In the genomic region with DNA sequence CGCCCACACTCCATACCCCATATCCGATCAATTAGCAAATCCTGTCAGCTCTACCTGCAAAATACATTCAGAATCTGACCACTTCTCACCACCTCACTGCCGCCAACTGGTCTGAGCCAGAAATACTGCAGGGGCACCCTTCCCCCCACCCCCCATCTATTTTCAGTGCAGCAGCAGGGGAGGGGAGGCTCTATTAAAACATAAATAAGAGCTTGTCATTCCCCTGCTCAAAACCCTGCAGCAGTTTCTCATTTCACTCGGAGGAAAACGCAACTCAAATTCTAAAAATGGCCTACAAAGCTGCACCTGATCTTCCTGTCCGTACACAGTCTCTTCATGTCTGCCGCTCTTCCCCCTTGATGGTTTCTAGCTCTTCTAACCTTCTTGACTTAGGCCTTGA, we compare ENCODE assay signal across 26 cellular contexts. TPM values are rescaled to one million over a fixed set of nuclear protein-coding genes. Genes with fewer than 3 reads are reported as not detected.
"Had no signal": no experiment of that assay in that cellular context is flagged by ENCODE, and none has a peak within 500 bp of the region (broad histone marks: within the 10 kb centered on the region; RNA-seq: fewer than 3 reads in every experiment).

No MANE protein-coding gene starts in this region.

- H3K4me3 ChIP-seq: esophagus squamous epithelium, left ventricle myocardium inferior, lung, ovary, right lobe of liver, tibial nerve had no signal

- H3K9me3 ChIP-seq: esophagus squamous epithelium, left ventricle myocardium inferior, ovary, right lobe of liver, tibial nerve had no signal

- DNase-seq: activated CD4-positive, alpha-beta memory T cell treated with anti-CD3 and anti-CD28 coated beads, Interleukin-2, amount 10 ng/mL, durations not matched to agents 7 days and 5 days; activated CD4-positive, alpha-beta T cell treated with anti-CD3 and anti-CD28 coated beads for 1 hour; activated CD4-positive, alpha-beta T cell treated with anti-CD3 and anti-CD28 coated beads, Interleukin-2, amount 10 ng/mL, durations not matched to agents 7 days and 5 days; activated naive CD8-positive, alpha-beta T cell treated with anti-CD3 and anti-CD28 coated beads, Interleukin-2, amount 50 U/mL, for 24 hours; activated T-cell treated with anti-CD3 and anti-CD28 coated beads, Interleukin-2, amount 50 U/mL, for 4 hours; dermis blood vessel endothelial cell; effector CD8-positive, alpha-beta T cell; esophagus squamous epithelium; left ventricle myocardium inferior; naive B cell; nephron progenitor cell; ovary; right lobe of liver; stimulated activated CD4-positive, alpha-beta T cell treated with anti-CD3 and anti-CD28 coated beads, Interleukin-2, amount 100 ng/mL, for 48 hours; stimulated activated naive CD4-positive, alpha-beta T cell treated with Interleukin-2 at 50 U/mL for 16 hours; T1000 had no signal

- H3K9me3 Mint-ChIP-seq: activated CD4-positive, alpha-beta memory T cell treated with anti-CD3 and anti-CD28 coated beads, Interleukin-2, amount 10 ng/mL, durations not matched to agents 7 days and 5 days; activated CD4-positive, alpha-beta T cell treated with anti-CD3 and anti-CD28 coated beads, Interleukin-2, amount 10 ng/mL, durations not matched to agents 7 days and 5 days; activated naive CD4-positive, alpha-beta T cell treated with anti-CD3 and anti-CD28 coated beads, Interleukin-2, amount 50 U/mL, for 24 hours; activated naive CD8-positive, alpha-beta T cell treated with anti-CD3 and anti-CD28 coated beads, Interleukin-2, amount 50 U/mL, for 24 hours; activated T-cell treated with anti-CD3 and anti-CD28 coated beads, Interleukin-2, amount 50 U/mL, for 4 hours; activated T-helper 17 cell treated with anti-CD3 and anti-CD28 coated beads, Interleukin-2, amount 50 U/mL, for 72 hours had no signal

- H3K27ac Mint-ChIP-seq: activated CD4-positive, alpha-beta memory T cell treated with anti-CD3 and anti-CD28 coated beads, Interleukin-2, amount 10 ng/mL, durations not matched to agents 7 days and 5 days; activated CD4-positive, alpha-beta T cell treated with anti-CD3 and anti-CD28 coated beads, Interleukin-2, amount 10 ng/mL, durations not matched to agents 7 days and 5 days; activated naive CD8-positive, alpha-beta T cell treated with anti-CD3 and anti-CD28 coated beads, Interleukin-2, amount 50 U/mL, for 24 hours; activated T-helper 17 cell treated with anti-CD3 and anti-CD28 coated beads, Interleukin-2, amount 50 U/mL, for 72 hours; nephron progenitor cell; progenitor cell of endocrine pancreas had no signal

- H3K36me3 Mint-ChIP-seq: activated naive CD4-positive, alpha-beta T cell treated with anti-CD3 and anti-CD28 coated beads, Interleukin-2, amount 50 U/mL, for 24 hours; naive B cell had no signal

- H3K4me1 Mint-ChIP-seq: activated naive CD8-positive, alpha-beta T cell treated with anti-CD3 and anti-CD28 coated beads, Interleukin-2, amount 50 U/mL, for 24 hours; activated T-helper 17 cell treated with anti-CD3 and anti-CD28 coated beads, Interleukin-2, amount 50 U/mL, for 72 hours had no signal

- ATAC-seq: activated naive CD8-positive, alpha-beta T cell treated with anti-CD3 and anti-CD28 coated beads, Interleukin-2, amount 50 U/mL, for 24 hours; activated T-cell treated with anti-CD3 and anti-CD28 coated beads, Interleukin-2, amount 50 U/mL, for 4 hours; activated T-helper 17 cell treated with anti-CD3 and anti-CD28 coated beads, Interleukin-2, amount 50 U/mL, for 72 hours; right lobe of liver had no signal

- H3K4me3 Mint-ChIP-seq: activated CD4-positive, alpha-beta memory T cell treated with anti-CD3 and anti-CD28 coated beads, Interleukin-2, amount 10 ng/mL, durations not matched to agents 7 days and 5 days; activated CD4-positive, alpha-beta T cell treated with anti-CD3 and anti-CD28 coated beads, Interleukin-2, amount 10 ng/mL, durations not matched to agents 7 days and 5 days; activated naive CD4-positive, alpha-beta T cell treated with anti-CD3 and anti-CD28 coated beads, Interleukin-2, amount 50 U/mL, for 24 hours; activated naive CD8-positive, alpha-beta T cell treated with anti-CD3 and anti-CD28 coated beads, Interleukin-2, amount 50 U/mL, for 24 hours; activated T-cell treated with anti-CD3 and anti-CD28 coated beads, Interleukin-2, amount 50 U/mL, for 4 hours; activated T-helper 17 cell treated with anti-CD3 and anti-CD28 coated beads, Interleukin-2, amount 50 U/mL, for 72 hours; nephron progenitor cell had no signal

RNA-seq across cellular contexts. Expression of gene PKLR, which starts 3.8 kb away (rescaled TPM):
- total RNA-seq: activated CD4-positive, alpha-beta memory T cell treated with anti-CD3 and anti-CD28 coated beads, Interleukin-2, amount 10 ng/mL, durations not matched to agents 7 days and 5 days; activated CD4-positive, alpha-beta T cell treated with anti-CD3 and anti-CD28 coated beads, Interleukin-2, amount 10 ng/mL, durations not matched to agents 7 days and 5 days; activated T-helper 17 cell treated with anti-CD3 and anti-CD28 coated beads, Interleukin-2, amount 50 U/mL, for 72 hours; bronchial epithelial cell; dermis blood vessel endothelial cell; frontal cortex; left ventricle myocardium inferior; mesenteric fat pad; skeletal muscle tissue; ureter had no signal
